ENCODE assay signal across 8 cellular contexts in genomic region chr4:16916719-16917337, GRCh38. TPM values are rescaled to one million over a fixed set of nuclear protein-coding genes. Genes with fewer than 3 reads are reported as not detected.
DNase-seq lines count a peak whose midpoint lies in the region; ATAC-seq and TF ChIP-seq lines count a peak whose summit lies in the region.

No MANE protein-coding gene starts in this region.

- no peaks in the 10 kb centered on the region for H3K27me3 ChIP-seq in SJSA1 (replicated peaks)
- H3K27me3 ChIP-seq in hepatocyte: no peaks in the 10 kb centered on the region

- H2AFZ ChIP-seq in hepatocyte: no peak overlapping the region

- peak; percentile 99 for ATAC-seq in GM21529 (IDR thresholded peaks at IDR 0.05; ENCODE audit: unreplicated experiment)

- no peak overlapping the region for H3K4me2 ChIP-seq in hepatocyte

- H3K4me3 ChIP-seq in SJSA1: no peak overlapping the region
- H3K4me3 ChIP-seq in hepatocyte: no peak overlapping the region

- H3K27ac ChIP-seq in SJSA1: no peak overlapping the region
- H3K27ac ChIP-seq in hepatocyte: no peak overlapping the region

- H3K79me2 ChIP-seq in hepatocyte: no peaks in the 10 kb centered on the region

- peak; percentile 22 for DNase-seq in EH (ENCODE audit: low read depth)
- peak; percentile 68 for DNase-seq in HT1080 (ENCODE audit: low read depth)
- DNase-seq in SJSA1 (ENCODE audit: low read depth in 1 of 2, low spot score in 2 of 2): peak; percentile 72 to 77
- peak; percentile 34 for DNase-seq in activated effector memory CD4-positive, alpha-beta T cell treated with Interleukin-2 at 50 U/mL for 16 hours
- DNase-seq in hepatocyte (ENCODE audit: low spot score): peak; percentile 80
- DNase-seq in stimulated activated CD4-positive, alpha-beta T cell treated with anti-CD3 and anti-CD28 coated beads, TNF-alpha, amount 100 ng/mL, for 4 hours (ENCODE audit: low read depth in 3 of 3): peak; percentile 35 to 44 (median 36)
- DNase-seq in hippocampal formation (lab: John Stamatoyannopoulos, UW): no peak

- no peaks in the 10 kb centered on the region for H3K36me3 ChIP-seq in SJSA1
- no peaks in the 10 kb centered on the region for H3K36me3 ChIP-seq in hepatocyte (replicated peaks; ENCODE audit: insufficient read depth, low read depth)

- H3K4me1 ChIP-seq in SJSA1 (replicated peaks) (no peaks in the 10 kb centered on the region), hepatocyte (ENCODE audit: insufficient read depth) (no peaks in the 10 kb centered on the region)

- H4K20me1 ChIP-seq in hepatocyte (ENCODE audit: insufficient read depth, poor library complexity, severe bottlenecking): no peaks in the 10 kb centered on the region

- WGBS in hepatocyte (ENCODE audit: low lambda C conversion rate, missing lambda C conversion rate): 55% methylated on average over 13 of the region's 13 CpGs

- peak; percentile 70 for TF ChIP-seq CTCF in hepatocyte (IDR thresholded peaks at IDR 0.05; ENCODE audit: poor library complexity)

- H3K9me3 ChIP-seq in SJSA1 (replicated peaks) (no peaks in the 10 kb centered on the region), hepatocyte (ENCODE audit: low read depth) (no peaks in the 10 kb centered on the region)

- H3K9me2 ChIP-seq in hepatocyte (replicated peaks; ENCODE audit: insufficient read depth): no peaks in the 10 kb centered on the region

RNA-seq across cellular contexts. Expression of gene LDB2, which starts 18.4 kb away (rescaled TPM):
- 2.1 and 3.5 TPM in 2 replicates for total RNA-seq in HT1080 (2014; rRNA removed; shearing (Covaris generic))
- 0.33 and 0.50 TPM in 2 replicates for polyA plus RNA-seq in HT1080 (2015; cell fraction: cytosol; rRNA removed)
- polyA plus RNA-seq in HT1080 (2015; cell fraction: nucleus; rRNA removed): 0.38 and 0.67 TPM in 2 replicates
- 8.0 and 16.5 TPM in 2 replicates for total RNA-seq in SJSA1 (2014; rRNA removed; shearing (Covaris generic))
- total RNA-seq in hepatocyte: 14.1 and 20.3 TPM in 2 replicates
- 5.9 and 8.7 TPM in 2 replicates for polyA plus RNA-seq in hepatocyte

Comparison
In these comparisons a context has a peak if more than half of its experiments do, and no peak if none do; other contexts are left out.
1. DNase-seq: peak in EH (single experiment), HT1080 (single experiment), SJSA1 (2 of 2), activated effector memory CD4-positive, alpha-beta T cell treated with Interleukin-2 at 50 U/mL for 16 hours (single experiment), hepatocyte (single experiment) and stimulated activated CD4-positive, alpha-beta T cell treated with anti-CD3 and anti-CD28 coated beads, TNF-alpha, amount 100 ng/mL, for 4 hours (3 of 3); none in hippocampal formation (0 of 2).